ENCODE assay signal across 8 cellular contexts in genomic region chr10:38402442-38403346, GRCh38.
DNase-seq lines count a peak whose midpoint lies in the region; ATAC-seq and TF ChIP-seq lines count a peak whose summit lies in the region.
"Not testable (repeated sequence)": the region's sequence is repeated elsewhere in the genome, so short reads cannot be mapped to it uniquely, and the experiment has no call there.

No MANE protein-coding gene starts in this region.

- WGBS in adrenal gland, 4 donors: 0 to 2% (median 1%) methylated on average over 1 to 108 of the region's 110 CpGs

- intact Hi-C loops in adrenal gland (cut with DNase I); left cardiac atrium (cut with DNase I); uterus (cut with DNase I; ENCODE audit: low total_unique reads): not testable (repeated sequence)

- peak overlapping the region; percentile 33 to 86 (median 64) for H3K4me3 ChIP-seq in adrenal gland
- peak overlapping the region; percentile 54 to 69 for H3K4me3 ChIP-seq in uterus

- TF ChIP-seq CTCF in adrenal gland (IDR thresholded peaks at IDR 0.05); uterus (IDR thresholded peaks at IDR 0.05): not testable (repeated sequence)

- H3K4me1 ChIP-seq in adrenal gland (replicated peaks in 1 of 2); uterus: not testable (repeated sequence)

- peak; percentile 54 to 77 for TF ChIP-seq POLR2A in adrenal gland (IDR thresholded peaks at IDR 0.05)
- peak; percentile 39 to 59 for TF ChIP-seq POLR2A in uterus (IDR thresholded peaks at IDR 0.05)

- H3K9me3 ChIP-seq in adrenal gland (replicated peaks in 1 of 3); uterus: not testable (repeated sequence)

- peak overlapping the region; percentile 76 to 94 (median 91) for H3K27ac ChIP-seq in adrenal gland
- H3K27ac ChIP-seq in uterus: peak overlapping the region; percentile 83 to 97

- H3K27me3 ChIP-seq in adrenal gland, uterus: not testable (repeated sequence)

- DNase-seq in NCI-H1436 treated with DMSO at 0.1 percent for 48 hours (lab: John Stamatoyannopoulos, UW): peak; percentile 77
- peak; percentile 90 to 97 (median 92) for DNase-seq in T-helper 1 cell
- DNase-seq in adrenal gland: peak; percentile 89 to 98 (median 97)
- peak; percentile 97 for DNase-seq in left cardiac atrium
- DNase-seq in renal cortical epithelial cell (ENCODE audit: low read depth): peak; percentile 87
- peak; percentile 87 to 90 for DNase-seq in uterus

- H3K36me3 ChIP-seq in adrenal gland (replicated peaks in 1 of 2); uterus: not testable (repeated sequence)

- peak; percentile 99 for ATAC-seq in GM18502 (IDR thresholded peaks at IDR 0.05; ENCODE audit: poor library complexity, unreplicated experiment)
- ATAC-seq in HG02870 (IDR thresholded peaks at IDR 0.05; ENCODE audit: unreplicated experiment): peak; percentile 97
- ATAC-seq in left cardiac atrium: peak; percentile 100

Comparison
In these comparisons a context has a peak if more than half of its experiments do, and no peak if none do; other contexts are left out.
1. Peak in every context shown above with its lines: DNase-seq, ATAC-seq, H3K4me3 ChIP-seq and H3K27ac ChIP-seq.